Comparison of ENCODE assay signal across 22 cellular contexts in genomic region chr3:25589783-25590258, GRCh38.
DNase-seq lines count a peak whose midpoint lies in the region; TF ChIP-seq lines count a peak whose summit lies in the region.
"Had no signal": no experiment of that assay in that cellular context is flagged by ENCODE, and none has a peak within 500 bp of the region (broad histone marks: within the 10 kb centered on the region; RNA-seq: fewer than 3 reads in every experiment).

No MANE protein-coding gene starts in this region.

- H3K4me3 ChIP-seq in choroid plexus epithelial cell (ENCODE audit: low read depth, low read length), result no peak overlapping the region
- H3K4me3 ChIP-seq in right atrium auricular region, result no peak overlapping the region
- H3K4me3 ChIP-seq in osteoblast (ENCODE audit: insufficient read depth, low read length), result no peak overlapping the region
- H3K4me3 ChIP-seq in Karpas-422 (ENCODE audit: low read length), result no peak overlapping the region
- H3K4me3 ChIP-seq: GM23248, mucosa of descending colon had no signal

- no peak for TF ChIP-seq CTCF in choroid plexus epithelial cell (conservative IDR thresholded peaks at IDR 0.05; ENCODE audit: low read depth, low read length)
- TF ChIP-seq CTCF in right atrium auricular region (IDR thresholded peaks at IDR 0.05), result no peak
- no peak for TF ChIP-seq CTCF in osteoblast (IDR thresholded peaks at IDR 0.05; ENCODE audit: extremely low read depth, low read depth, low read length)

- H2AFZ ChIP-seq in osteoblast (ENCODE audit: low read length), result no peak overlapping the region
- H2AFZ ChIP-seq in Karpas-422 (ENCODE audit: low read length), result no peak overlapping the region
- H2AFZ ChIP-seq: GM23248 had no signal

- no peak overlapping the region for H3K27ac Mint-ChIP-seq in activated naive CD4-positive, alpha-beta T cell treated with anti-CD3 and anti-CD28 coated beads, Interleukin-2, amount 10 ng/mL, durations not matched to agents 7 days and 5 days
- H3K27ac Mint-ChIP-seq: stimulated activated naive CD8-positive, alpha-beta T cell treated with anti-CD3 and anti-CD28 coated beads, Interleukin-15, Interleukin-2, amounts not matched to agents 100 ng/mL and 50 ng/mL, for 24 hours had no signal

- H3K36me3 Mint-ChIP-seq in activated naive CD4-positive, alpha-beta T cell treated with anti-CD3 and anti-CD28 coated beads, Interleukin-2, amount 10 ng/mL, durations not matched to agents 7 days and 5 days, result no peaks in the 10 kb centered on the region

- H3K9me2 ChIP-seq in Karpas-422 (replicated peaks; ENCODE audit: insufficient read depth, low read length), result no peaks in the 10 kb centered on the region

- CTCF ChIA-PET in activated naive CD4-positive, alpha-beta T cell treated with anti-CD3 and anti-CD28 coated beads, Interleukin-2, amount 10 ng/mL, durations not matched to agents 7 days and 5 days (lab: Charles Lee), result no interaction called here

- peaks cover 0 to 60% of the 10 kb centered on the region in 2 donors for H3K4me1 ChIP-seq in right atrium auricular region
- peaks cover 30% of the 10 kb centered on the region for H3K4me1 ChIP-seq in osteoblast (ENCODE audit: insufficient read depth, low read length)
- no peaks in the 10 kb centered on the region for H3K4me1 ChIP-seq in Karpas-422 (ENCODE audit: low read length)

- H3K9me3 ChIP-seq in right atrium auricular region (no peaks in the 10 kb centered on the region), osteoblast (ENCODE audit: low read depth, low read length) (no peaks in the 10 kb centered on the region), Karpas-422 (ENCODE audit: low read length) (no peaks in the 10 kb centered on the region)
- H3K9me3 ChIP-seq: mucosa of descending colon had no signal

- peak overlapping the region; percentile 73 to 84 for H3K27ac ChIP-seq in right atrium auricular region
- H3K27ac ChIP-seq in osteoblast (ENCODE audit: low read depth, low read length), result peak overlapping the region; percentile 20
- no peak overlapping the region for H3K27ac ChIP-seq in Karpas-422 (ENCODE audit: low read length)
- H3K27ac ChIP-seq: C4-2B, GM23248 had no signal

- H3K36me3 ChIP-seq in right atrium auricular region (no peaks in the 10 kb centered on the region), osteoblast (ENCODE audit: insufficient read depth, low read length) (no peaks in the 10 kb centered on the region), Karpas-422 (ENCODE audit: insufficient read depth, low read length) (no peaks in the 10 kb centered on the region)

- H3K27me3 ChIP-seq in right atrium auricular region (no peaks in the 10 kb centered on the region), osteoblast (ENCODE audit: insufficient read depth, low read length) (no peaks in the 10 kb centered on the region), Karpas-422 (ENCODE audit: low read length) (no peaks in the 10 kb centered on the region)

- H3K4me2 ChIP-seq in osteoblast (ENCODE audit: insufficient read depth, low read length) (no peak overlapping the region), Karpas-422 (ENCODE audit: low read depth, low read length, poor library complexity, severe bottlenecking) (no peak overlapping the region)

- H3K27me3 Mint-ChIP-seq in activated naive CD4-positive, alpha-beta T cell treated with anti-CD3 and anti-CD28 coated beads, Interleukin-2, amount 10 ng/mL, durations not matched to agents 7 days and 5 days, result no peaks in the 10 kb centered on the region
- H3K27me3 Mint-ChIP-seq: stimulated activated naive CD8-positive, alpha-beta T cell treated with anti-CD3 and anti-CD28 coated beads, Interleukin-15, Interleukin-2, amounts not matched to agents 100 ng/mL and 50 ng/mL, for 24 hours had no signal

- H4K20me1 ChIP-seq in osteoblast (ENCODE audit: insufficient read depth, low read length), result no peaks in the 10 kb centered on the region
- no peaks in the 10 kb centered on the region for H4K20me1 ChIP-seq in Karpas-422 (ENCODE audit: insufficient read depth, low read depth, low read length)

- H3K9me3 Mint-ChIP-seq in activated naive CD4-positive, alpha-beta T cell treated with anti-CD3 and anti-CD28 coated beads, Interleukin-2, amount 10 ng/mL, durations not matched to agents 7 days and 5 days, result no peaks in the 10 kb centered on the region
- H3K9me3 Mint-ChIP-seq: stimulated activated naive CD8-positive, alpha-beta T cell treated with anti-CD3 and anti-CD28 coated beads, Interleukin-15, Interleukin-2, amounts not matched to agents 100 ng/mL and 50 ng/mL, for 24 hours had no signal

- H3K79me2 ChIP-seq in osteoblast (ENCODE audit: insufficient read depth, low read length) (no peaks in the 10 kb centered on the region), Karpas-422 (ENCODE audit: low read length) (no peaks in the 10 kb centered on the region)

- no peak overlapping the region for H3K4me3 Mint-ChIP-seq in activated naive CD4-positive, alpha-beta T cell treated with anti-CD3 and anti-CD28 coated beads, Interleukin-2, amount 10 ng/mL, durations not matched to agents 7 days and 5 days
- H3K4me3 Mint-ChIP-seq: stimulated activated naive CD8-positive, alpha-beta T cell treated with anti-CD3 and anti-CD28 coated beads, Interleukin-15, Interleukin-2, amounts not matched to agents 100 ng/mL and 50 ng/mL, for 24 hours had no signal

- H3K9ac ChIP-seq in Karpas-422 (ENCODE audit: low read length), result no peak overlapping the region
- H3K9ac ChIP-seq: GM23248 had no signal

- DNase-seq in EH (ENCODE audit: low read depth), result peak; percentile 41
- DNase-seq in choroid plexus epithelial cell (ENCODE audit: low read depth), result peak; percentile 81
- peak; percentile 52 for DNase-seq in right atrium auricular region (ENCODE audit: low spot score)
- no peak for DNase-seq in osteoblast (ENCODE audit: insufficient read length, low spot score, missing footprints)
- no peak for DNase-seq in NCI-H128 (lab: John Stamatoyannopoulos, UW; ENCODE audit: unreplicated experiment)
- DNase-seq in Karpas-422, result no peak
- no peak for DNase-seq in central memory CD4-positive, alpha-beta T cell
- no peak for DNase-seq in activated naive CD4-positive, alpha-beta T cell treated with anti-CD3 and anti-CD28 coated beads, Interleukin-2, amount 10 ng/mL, durations not matched to agents 7 days and 5 days
- DNase-seq: activated CD4-positive, alpha-beta T cell treated with anti-CD3 and anti-CD28 coated beads, Interleukin-2, amount 50 U/mL, for 48 hours; activated T-cell treated with anti-CD3 and anti-CD28 coated beads for 4 hours; anterior cingulate cortex; cortex of kidney; kidney glomerular epithelial cell; mucosa of descending colon; NCI-H1417 treated with DMSO at 0.1 percent for 48 hours; NCI-H2171; NCI-H748 treated with DMSO at 0.1 percent for 48 hours; nucleus accumbens; SIG-M5 had no signal

- H3K4me1 Mint-ChIP-seq in activated naive CD4-positive, alpha-beta T cell treated with anti-CD3 and anti-CD28 coated beads, Interleukin-2, amount 10 ng/mL, durations not matched to agents 7 days and 5 days, result no peaks in the 10 kb centered on the region

Comparison
In these comparisons a context has a peak if more than half of its experiments do, and no peak if none do; other contexts are left out.
1. DNase-seq: peak in EH (single experiment), choroid plexus epithelial cell (single experiment) and right atrium auricular region (single experiment); none in osteoblast (single experiment), NCI-H128 (single experiment), Karpas-422 (single experiment), central memory CD4-positive, alpha-beta T cell (single experiment) and activated naive CD4-positive, alpha-beta T cell treated with anti-CD3 and anti-CD28 coated beads, Interleukin-2, amount 10 ng/mL, durations not matched to agents 7 days and 5 days (single experiment).